In genomic region chr9:69760278-69760610, GRCh38 we compare ENCODE assay signal across 8 cellular contexts. TPM values are rescaled to one million over a fixed set of nuclear protein-coding genes. Genes with fewer than 3 reads are reported as not detected.
DNase-seq lines count a peak whose midpoint lies in the region; ATAC-seq, FAIRE-seq and TF ChIP-seq lines count a peak whose summit lies in the region.

No MANE protein-coding gene starts in this region.

- TF ChIP-seq EP300 in GM12878 (IDR thresholded peaks at IDR 0.05; ENCODE audit: borderline replicate concordance in 1 of 2, control insufficient read depth in 1 of 2, low read depth in 2 of 2, low read length in 2 of 2) (no peak), upper lobe of left lung (IDR thresholded peaks at IDR 0.05) (no peak)

- H3K36me3 ChIP-seq in GM12878 (ENCODE audit: control insufficient read depth in 2 of 2, insufficient read depth in 2 of 2, low read length in 1 of 2) (no peaks in the 10 kb centered on the region), liver (ENCODE audit: control insufficient read depth in 4 of 4, insufficient read depth in 3 of 4, low read depth in 1 of 4, low read length in 3 of 4) (no peaks in the 10 kb centered on the region), upper lobe of left lung (no peaks in the 10 kb centered on the region)

- intact Hi-C loops in GM12878 (cut with micrococcal nuclease; ENCODE audit: unreplicated experiment): loop anchor here (10.0 kb wide), 1 partner anchor 585 kb away; the partner anchor contains the start of gene TJP2

- H3K9ac ChIP-seq in GM12878 (ENCODE audit: control insufficient read depth, insufficient read depth, low read length) (peak overlapping the region; percentile 66), liver (ENCODE audit: low read depth in 1 of 2, low read length in 2 of 2) (peak overlapping the region; percentile 19 to 90)

- peak overlapping the region; percentile 49 for H3K4me2 ChIP-seq in GM12878 (ENCODE audit: control insufficient read depth, insufficient read depth)

- TF ChIP-seq POLR2A in GM12878 (IDR thresholded peaks at IDR 0.05; ENCODE audit: low read depth, low read length) (no peak), upper lobe of left lung (IDR thresholded peaks at IDR 0.05) (no peak)

- ATAC-seq in HG03378 (IDR thresholded peaks at IDR 0.05; ENCODE audit: unreplicated experiment): peak; percentile 7
- no peak for ATAC-seq in GM12878
- peak in 1 of 2 donors; percentile 1 for ATAC-seq in upper lobe of left lung (ENCODE audit: low FRiP score in 2 of 2)
- no peak for ATAC-seq in GM19328 (IDR thresholded peaks at IDR 0.05; ENCODE audit: unreplicated experiment)

- CTCF ChIA-PET in GM12878 (lab: Yijun Ruan, JAX): no interaction called here

- TF ChIP-seq RAD21 in GM12878 (IDR thresholded peaks at IDR 0.05; ENCODE audit: insufficient read depth, low read depth, low read length): no peak
- no peak for TF ChIP-seq RAD21 in liver (IDR thresholded peaks at IDR 0.05)

- FAIRE-seq in GM12878 (lab: Jason Lieb, UNC): no peak

- no peak for DNase-seq in GM12865 (ENCODE audit: low read depth)
- no peak for DNase-seq in GM12878 (ENCODE audit: low read depth, low spot score)
- DNase-seq in upper lobe of left lung: no peak
- no peak for DNase-seq in KG1 (lab: John Stamatoyannopoulos, UW)
- no peak for DNase-seq in GOT3 (lab: John Stamatoyannopoulos, UW)

- no peaks in the 10 kb centered on the region for H4K20me1 ChIP-seq in GM12878 (ENCODE audit: control insufficient read depth, insufficient read depth)

- no peaks in the 10 kb centered on the region for H3K27me3 ChIP-seq in GM12878 (replicated peaks in 1 of 2; ENCODE audit: control insufficient read depth in 2 of 2, insufficient read depth in 2 of 2, low read length in 1 of 2)
- no peaks in the 10 kb centered on the region for H3K27me3 ChIP-seq in liver (ENCODE audit: control insufficient read depth in 4 of 4, insufficient read depth in 4 of 4, low read length in 3 of 4)
- no peaks in the 10 kb centered on the region for H3K27me3 ChIP-seq in upper lobe of left lung

- H3K4me1 ChIP-seq in GM12878 (ENCODE audit: control insufficient read depth, insufficient read depth, low read length): peaks cover 2% of the 10 kb centered on the region; the same call in 1 of the 2 replicates
- peaks cover 5 to 16% (median 5%) of the 10 kb centered on the region in 4 donors for H3K4me1 ChIP-seq in liver (ENCODE audit: control insufficient read depth in 4 of 4, insufficient read depth in 4 of 4, low read length in 3 of 4)
- H3K4me1 ChIP-seq in upper lobe of left lung: peaks cover 13 to 23% (median 21%) of the 10 kb centered on the region in 4 donors

- SMC1A ChIA-PET in GM12878 (lab: Charles Lee; ENCODE audit: uncharacterized antibody, unreplicated experiment): interaction anchor here (1.3 kb wide), 1 partner anchor 18 kb away, joined by 4 read pairs; no protein-coding TSS in a partner anchor

- TF ChIP-seq CTCF in GM12865 (IDR thresholded peaks at IDR 0.05; ENCODE audit: insufficient read depth, low read depth, low read length, missing control alignments) (no peak), GM12878 (IDR thresholded peaks at IDR 0.05 in 2 of 3, conservative IDR thresholded peaks at IDR 0.05 in 1 of 3; ENCODE audit: control insufficient read depth in 2 of 3, extremely low read depth in 1 of 3, insufficient read depth in 1 of 3, low read depth in 3 of 3, low read length in 3 of 3) (no peak), liver (IDR thresholded peaks at IDR 0.05; ENCODE audit: low read depth, low read length, missing input control) (no peak), upper lobe of left lung (IDR thresholded peaks at IDR 0.05) (no peak)

- H3K27ac ChIP-seq in GM12878 (ENCODE audit: control insufficient read depth, insufficient read depth) (peak overlapping the region; percentile 83), liver (ENCODE audit: low read depth in 1 of 2, low read length in 2 of 2) (peak overlapping the region; percentile 93 to 97), upper lobe of left lung (peak overlapping the region; percentile 75 to 98 (median 94))

- in situ Hi-C loops in GM12878 (cut with MboI): loop anchor here (25.0 kb wide), 2 partner anchors 102 to 502 kb away; partner anchors contain the start of gene SMC5

- peaks cover 34% of the 10 kb centered on the region for H3K79me2 ChIP-seq in GM12878 (ENCODE audit: control insufficient read depth, insufficient read depth, low read length)

- RAD21 ChIA-PET in GM12878 (lab: Charles Lee; ENCODE audit: unreplicated experiment): no interaction called here

- H3K4me3 ChIP-seq in GM12865 (ENCODE audit: low read depth, low read length): peak overlapping the region; percentile 77
- H3K4me3 ChIP-seq in GM12878: peak overlapping the region; percentile 92
- peak overlapping the region; percentile 75 to 86 (median 79) for H3K4me3 ChIP-seq in liver (ENCODE audit: low read depth in 1 of 3, low read length in 3 of 3)
- peak overlapping the region; percentile 7 to 90 (median 66) for H3K4me3 ChIP-seq in upper lobe of left lung

- BruUV-seq in GM12878 (replicated peaks; lab: Mats Ljungman, UMichigan): TSS peak; percentile 100

- H3K9me3 ChIP-seq in GM12878 (replicated peaks; ENCODE audit: control insufficient read depth, insufficient read depth, low read length) (no peaks in the 10 kb centered on the region), liver (ENCODE audit: control insufficient read depth in 4 of 4, low read length in 3 of 4) (no peaks in the 10 kb centered on the region), upper lobe of left lung (no peaks in the 10 kb centered on the region)

- WGBS in GM12878 (ENCODE audit: insufficient coverage, insufficient replicate concordance, low lambda C conversion rate, missing lambda C conversion rate): 54% methylated on average over 7 of the region's 7 CpGs
- 11% methylated on average over 7 of the region's 7 CpGs for WGBS in liver
- 21 to 28% methylated on average over 7 of the region's 7 CpGs for WGBS in upper lobe of left lung, 2 donors

- peak overlapping the region; percentile 93 for H2AFZ ChIP-seq in GM12878 (ENCODE audit: control insufficient read depth, low read depth, low read length)

- POLR2A ChIA-PET in GM12878 (lab: Charles Lee): interaction anchor here (0.7 to 1.2 kb wide), 2 partner anchors 15 to 95 kb away, joined by 3 read pairs; no protein-coding TSS in a partner anchor

TF ChIP-seq in liver, 16 proteins besides CTCF, POLR2A, EP300 and RAD21 (continues in another document):
- TF ChIP-seq FOXA1 (IDR thresholded peaks at IDR 0.05) (no peak), ZBTB33 (IDR thresholded peaks at IDR 0.05) (no peak), HNF4G (IDR thresholded peaks at IDR 0.05) (no peak), YY1 (IDR thresholded peaks at IDR 0.05) (no peak), FOXA2 (IDR thresholded peaks at IDR 0.05) (no peak)

RNA-seq across cellular contexts. Expression of gene PTAR1, which starts 0.4 kb away (rescaled TPM):
- 289 and 307 TPM in 2 replicates for total RNA-seq in GM12878 (2013; cell fraction: nucleolus; rRNA removed)
- total RNA-seq in GM12878 (2014; rRNA removed) (23.3 and 29.2 TPM in 2 replicates), GM12878 (2014; rRNA removed; fragmentation: Illumina TruSeq; extraction: Trizol) (27.6 and 29.3 TPM in 2 replicates), GM12878 (2021) (16.3 and 17.7 TPM in 2 replicates), liver (10 to 100 TPM; 50.3 to 67.9 TPM), upper lobe of left lung (10 to 100 TPM; 28.5 to 94.3 (median 48.6) TPM)
- polyA plus RNA-seq in GM12878 (2011; ENCODE audit: low read depth): 5.0 TPM
- polyA plus RNA-seq in GM12878 (2011; rRNA removed) (26.2 and 42.7 TPM in 2 replicates), GM12878 (2014; fragmentation: Illumina TruSeq; extraction: Trizol) (16.9 and 17.5 TPM in 2 replicates), GM12878 (2014; fragmentation: Nextera tagmentation; extraction: Ambion mirVana) (1 to 10 TPM; 4.9 to 6.6 TPM), GM12878 (2014; rRNA removed) (9.5 and 10.4 TPM in 2 replicates), GM12878 (2016; fragmentation: Nextera tagmentation; extraction: Ambion mirVana) (10 to 100 TPM; 10.6 to 12.0 TPM), liver (1 to 10 TPM; 5.4 to 7.1 TPM)
- 6.4 and 9.8 TPM in 2 replicates for polyA plus RNA-seq in GM12878 (2011; cell fraction: cytosol; rRNA removed)
- polyA plus RNA-seq in GM12878 (2011; cell fraction: nucleus; rRNA removed): 59.8 and 72.4 TPM in 2 replicates
- 10.6 and 11.0 TPM in 2 replicates for polyA plus RNA-seq in GM12878 (2012)
- polyA minus RNA-seq in GM12878 (2011; rRNA and poly(A)+ RNA removed): 50.7 and 52.3 TPM in 2 replicates
- polyA minus RNA-seq in GM12878 (2011; cell fraction: cytosol; rRNA and poly(A)+ RNA removed): 15.4 and 16.2 TPM in 2 replicates
- 79.5 and 89.2 TPM in 2 replicates for polyA minus RNA-seq in GM12878 (2011; cell fraction: nucleus; rRNA and poly(A)+ RNA removed)
